28 cellular contexts compared by ENCODE assay signal in the genomic region with DNA sequence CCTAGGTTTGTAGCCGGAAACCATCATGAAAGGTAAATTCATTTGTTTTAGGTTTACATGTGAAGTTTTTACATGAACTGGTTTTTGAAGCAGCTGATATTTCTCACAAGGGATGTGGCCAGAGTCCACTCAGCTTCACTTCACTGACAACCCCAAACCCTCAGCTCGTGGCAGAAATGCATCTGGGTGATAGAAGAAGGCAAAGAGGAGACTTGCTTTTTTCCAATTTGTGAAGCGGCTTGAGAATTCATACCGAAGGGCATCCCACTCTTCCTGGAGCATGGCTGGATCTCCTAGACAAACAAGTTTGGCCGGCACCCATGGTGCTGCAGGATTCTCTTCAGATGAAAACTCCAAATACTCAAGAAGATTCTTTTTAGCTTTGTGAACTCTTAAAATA.
"Had no signal": no experiment of that assay in that cellular context is flagged by ENCODE, and none has a peak within 500 bp of the region (broad histone marks: within the 10 kb centered on the region; RNA-seq: fewer than 3 reads in every experiment).

No MANE protein-coding gene starts in this region.

- H3K27me3 ChIP-seq: pancreas, right lobe of liver, sigmoid colon, stomach, thyroid gland, tibial nerve, upper lobe of left lung, vagina had no signal

- H3K27ac ChIP-seq: pancreas, prostate gland, right lobe of liver, stomach, thyroid gland, tibial nerve, upper lobe of left lung, vagina had no signal

- FAIRE-seq: pancreas, small intestine, urothelium cell line had no signal

- H3K4me1 ChIP-seq: pancreas, prostate gland, right lobe of liver, upper lobe of left lung, vagina had no signal

- H3K9me3 ChIP-seq: pancreas, prostate gland, right lobe of liver, sigmoid colon, stomach, thoracic aorta, thyroid gland, tibial nerve, upper lobe of left lung, vagina had no signal

- ATAC-seq: naive thymus-derived CD8-positive, alpha-beta T cell; natural killer cell treated with Interleukin-12 subunit alpha and Interleukin-12 subunit beta and Interleukin-15 and Interleukin-18, amount 100 ng/mL, for 72 hours; pancreas; right cardiac atrium; right lobe of liver; stimulated activated effector memory CD8-positive, alpha-beta T cell treated with anti-CD3 and anti-CD28 coated beads, Interleukin-12 subunit alpha, Interleukin-12 subunit beta, amount 100 ng/mL, for 72 hours; stimulated activated naive B cell treated with anti-CD40 and anti-IgM and Interleukin-4, amounts not matched to agents 10 μg/mL and 1 μg/mL and 100 μg/mL, for 72 hours had no signal

- H3K27ac Mint-ChIP-seq: naive thymus-derived CD8-positive, alpha-beta T cell; natural killer cell treated with Interleukin-12 subunit alpha and Interleukin-12 subunit beta and Interleukin-15 and Interleukin-18, amount 100 ng/mL, for 72 hours; nephron progenitor cell; stimulated activated effector memory CD8-positive, alpha-beta T cell treated with anti-CD3 and anti-CD28 coated beads, Interleukin-12 subunit alpha, Interleukin-12 subunit beta, amount 100 ng/mL, for 72 hours; stimulated activated naive B cell treated with anti-CD40 and anti-IgM and Interleukin-4, amounts not matched to agents 10 μg/mL and 1 μg/mL and 100 μg/mL, for 72 hours; stimulated activated naive CD8-positive, alpha-beta T cell treated with anti-CD3 and anti-CD28 coated beads, Interleukin-15, Interleukin-2, amounts not matched to agents 100 ng/mL and 50 ng/mL, for 24 hours had no signal

- H3K4me3 Mint-ChIP-seq: naive thymus-derived CD8-positive, alpha-beta T cell; natural killer cell treated with Interleukin-12 subunit alpha and Interleukin-12 subunit beta and Interleukin-15 and Interleukin-18, amount 100 ng/mL, for 72 hours; nephron progenitor cell; neural crest cell; stimulated activated effector memory CD8-positive, alpha-beta T cell treated with anti-CD3 and anti-CD28 coated beads, Interleukin-12 subunit alpha, Interleukin-12 subunit beta, amount 100 ng/mL, for 72 hours; stimulated activated naive B cell treated with anti-CD40 and anti-IgM and Interleukin-4, amounts not matched to agents 10 μg/mL and 1 μg/mL and 100 μg/mL, for 72 hours; stimulated activated naive CD8-positive, alpha-beta T cell treated with anti-CD3 and anti-CD28 coated beads, Interleukin-15, Interleukin-2, amounts not matched to agents 100 ng/mL and 50 ng/mL, for 24 hours had no signal

- H3K36me3 Mint-ChIP-seq: naive thymus-derived CD8-positive, alpha-beta T cell; natural killer cell treated with Interleukin-12 subunit alpha and Interleukin-12 subunit beta and Interleukin-15 and Interleukin-18, amount 100 ng/mL, for 72 hours; stimulated activated effector memory CD8-positive, alpha-beta T cell treated with anti-CD3 and anti-CD28 coated beads, Interleukin-12 subunit alpha, Interleukin-12 subunit beta, amount 100 ng/mL, for 72 hours; stimulated activated naive B cell treated with anti-CD40 and anti-IgM and Interleukin-4, amounts not matched to agents 10 μg/mL and 1 μg/mL and 100 μg/mL, for 72 hours had no signal

- DNase-seq: naive thymus-derived CD8-positive, alpha-beta T cell; nephron progenitor cell; occipital lobe; pancreas; retina; right lobe of liver; sigmoid colon; small intestine; stimulated activated CD4-positive, alpha-beta T cell treated with anti-CD3 and anti-CD28 coated beads, Interleukin-15, amount 100 ng/mL, for 24 hours; stimulated activated CD4-positive, alpha-beta T cell treated with anti-CD3 and anti-CD28 coated beads, Interleukin-2, amount 100 ng/mL, for 24 hours; stimulated activated CD4-positive, alpha-beta T cell treated with anti-CD3 and anti-CD28 coated beads, Interleukin-2, amount 100 ng/mL, for 48 hours; stimulated activated CD4-positive, alpha-beta T cell treated with anti-CD3 and anti-CD28 coated beads, Interleukin-4, amount 100 ng/mL, for 24 hours; stimulated activated naive B cell treated with anti-CD40 and anti-IgM and Interleukin-4, amounts not matched to agents 10 μg/mL and 1 μg/mL and 100 μg/mL, for 72 hours; stimulated activated naive CD4-positive, alpha-beta T cell treated with Interleukin-2 at 50 U/mL for 16 hours; stomach; thyroid gland; trophoblast cell; upper lobe of left lung had no signal

- H3K9me3 Mint-ChIP-seq: naive thymus-derived CD8-positive, alpha-beta T cell; natural killer cell treated with Interleukin-12 subunit alpha and Interleukin-12 subunit beta and Interleukin-15 and Interleukin-18, amount 100 ng/mL, for 72 hours; nephron progenitor cell; neural crest cell; stimulated activated effector memory CD8-positive, alpha-beta T cell treated with anti-CD3 and anti-CD28 coated beads, Interleukin-12 subunit alpha, Interleukin-12 subunit beta, amount 100 ng/mL, for 72 hours; stimulated activated naive CD8-positive, alpha-beta T cell treated with anti-CD3 and anti-CD28 coated beads, Interleukin-15, Interleukin-2, amounts not matched to agents 100 ng/mL and 50 ng/mL, for 24 hours had no signal

- H3K4me1 Mint-ChIP-seq: nephron progenitor cell; neural crest cell; stimulated activated effector memory CD8-positive, alpha-beta T cell treated with anti-CD3 and anti-CD28 coated beads, Interleukin-12 subunit alpha, Interleukin-12 subunit beta, amount 100 ng/mL, for 72 hours had no signal

- H3K36me3 ChIP-seq: pancreas, prostate gland, right lobe of liver, sigmoid colon, stomach, thoracic aorta, thyroid gland, tibial nerve, upper lobe of left lung, vagina had no signal

- H3K4me3 ChIP-seq: pancreas, prostate gland, right lobe of liver, sigmoid colon, stomach, thoracic aorta, thyroid gland, tibial nerve, upper lobe of left lung, vagina had no signal

- H3K27me3 Mint-ChIP-seq: stimulated activated naive CD8-positive, alpha-beta T cell treated with anti-CD3 and anti-CD28 coated beads, Interleukin-15, Interleukin-2, amounts not matched to agents 100 ng/mL and 50 ng/mL, for 24 hours had no signal
